Comparison of ENCODE assay signal across 1 cellular context in genomic region chr1:154845879-154846278, GRCh38.
TF ChIP-seq lines count a peak whose summit lies in the region.

No MANE protein-coding gene starts in this region.

TF ChIP-seq in WTC11, 78 proteins besides CTCF, POLR2A, EP300 and RAD21 (continued from another document):
- TF ChIP-seq AFF4 (CRISPR knock-in tag; IDR thresholded peaks at IDR 0.05; ENCODE audit: borderline replicate concordance), result no peak
- TF ChIP-seq ETV6 (CRISPR knock-in tag; IDR thresholded peaks at IDR 0.05), result no peak
- no peak for TF ChIP-seq PREB (CRISPR knock-in tag; IDR thresholded peaks at IDR 0.05; ENCODE audit: borderline replicate concordance)
- no peak for TF ChIP-seq ZSCAN18 (CRISPR knock-in tag; IDR thresholded peaks at IDR 0.05)
- no peak for TF ChIP-seq ZNF263 (CRISPR knock-in tag; IDR thresholded peaks at IDR 0.05; ENCODE audit: low read depth)
